In the genomic region with DNA sequence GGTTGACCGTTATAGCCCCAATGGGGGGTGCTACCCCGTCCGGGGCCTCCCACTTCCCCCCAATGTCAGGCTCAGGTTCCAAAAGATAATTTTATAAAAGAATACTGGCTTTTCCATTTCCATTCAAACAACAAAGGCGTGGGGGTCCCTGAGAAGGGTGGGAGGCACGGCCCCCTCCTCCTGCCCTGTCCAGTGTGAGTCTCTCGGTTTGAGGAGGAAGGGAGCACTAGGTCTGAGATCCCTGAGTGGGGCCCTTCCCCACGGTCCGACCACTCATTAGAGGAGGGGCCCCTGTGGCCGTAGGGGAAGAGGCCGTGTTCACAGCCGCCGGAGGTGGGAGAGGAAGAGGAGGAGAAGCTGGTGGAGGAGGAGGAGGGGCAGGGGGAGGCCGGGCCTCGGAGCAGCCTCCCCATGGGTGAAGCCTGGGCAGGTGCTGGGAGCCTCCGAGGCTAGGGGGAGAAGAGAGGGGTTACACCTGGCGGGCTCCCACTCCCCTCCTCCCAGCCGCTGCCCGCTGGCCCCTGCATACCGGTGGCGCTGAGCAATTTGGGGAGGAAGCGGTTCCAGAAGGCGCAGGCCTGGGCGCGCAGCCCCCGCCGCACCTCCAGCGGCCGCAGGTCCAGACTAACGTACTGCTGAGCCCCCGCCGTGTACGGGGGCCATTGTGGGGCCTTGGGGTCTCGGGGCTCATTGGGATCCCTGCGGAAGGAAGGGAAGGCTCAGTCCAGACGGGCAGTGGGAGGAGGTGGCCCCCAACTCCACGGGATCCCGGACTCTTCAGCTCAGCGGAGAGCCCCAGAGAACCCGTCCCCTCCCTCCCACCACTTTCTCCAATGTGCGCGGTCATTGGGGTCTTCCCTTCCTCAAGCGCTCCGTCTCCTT, we compare ENCODE assay signal across 8 cellular contexts. TPM values are rescaled to one million over a fixed set of nuclear protein-coding genes. Genes with fewer than 3 reads are reported as not detected.
DNase-seq lines count a peak whose midpoint lies in the region; ATAC-seq and TF ChIP-seq lines count a peak whose summit lies in the region.

No MANE protein-coding gene starts in this region.

- H3K27me3 ChIP-seq in Caco-2 (replicated peaks; ENCODE audit: control insufficient read depth, insufficient read depth, low read length), result no peaks in the 10 kb centered on the region
- H3K27me3 ChIP-seq in OCI-LY3 (ENCODE audit: low read depth, low read length), result no peaks in the 10 kb centered on the region
- H3K27me3 ChIP-seq in neutrophil, result peaks cover 61% of the 10 kb centered on the region

- intact Hi-C loops in Caco-2 (cut with micrococcal nuclease; ENCODE audit: unreplicated experiment), result no loop called here

- no TSS peak for BruUV-seq in Caco-2 (replicated peaks; lab: Mats Ljungman, UMichigan)

- DNase-seq in Caco-2, result no peak
- DNase-seq in epithelial cell of esophagus (ENCODE audit: low read depth), result peak; percentile 23
- no peak for DNase-seq in LoVo (ENCODE audit: low spot score)
- DNase-seq in nucleus accumbens (lab: John Stamatoyannopoulos, UW), result no peak
- DNase-seq in activated CD4-positive, CD25-positive, alpha-beta regulatory T cell (lab: John Stamatoyannopoulos, UW), result no peak

- H3K4me3 ChIP-seq in Caco-2 (ENCODE audit: low read depth, low read length) (peak overlapping the region; percentile 67), OCI-LY3 (ENCODE audit: low read length) (peak overlapping the region; percentile 86), epithelial cell of esophagus (ENCODE audit: low read length) (peak overlapping the region; percentile 57), neutrophil (ENCODE audit: low read depth in 1 of 2, low read length in 1 of 2) (peak overlapping the region; percentile 88 to 98)

- H3K79me2 ChIP-seq in OCI-LY3 (ENCODE audit: low read length), result peaks cover 18% of the 10 kb centered on the region

- H3K9me3 ChIP-seq in Caco-2, result no peaks in the 10 kb centered on the region
- H3K9me3 ChIP-seq in OCI-LY3 (ENCODE audit: insufficient read depth, low read length), result no peaks in the 10 kb centered on the region
- H3K9me3 ChIP-seq in neutrophil, result no peaks in the 10 kb centered on the region

- peak overlapping the region; percentile 98 for H3K4me2 ChIP-seq in OCI-LY3 (ENCODE audit: low read length)

- H3K9me3 Mint-ChIP-seq in Caco-2 (ENCODE audit: unreplicated experiment), result no peaks in the 10 kb centered on the region

- CTCF ChIA-PET in Caco-2 (lab: Charles Lee), result interaction anchor here (0.6 to 1.4 kb wide), 6 partner anchors 38 to 461 kb away, joined by 4 to 8 read pairs (median 6); partner anchors contain the start of gene SLC12A9

- no peak for ATAC-seq in GM19023 (IDR thresholded peaks at IDR 0.05; ENCODE audit: unreplicated experiment)

- H3K4me1 ChIP-seq in Caco-2 (peaks cover 26% of the 10 kb centered on the region), OCI-LY3 (ENCODE audit: low read length) (peaks cover 36% of the 10 kb centered on the region), neutrophil (ENCODE audit: control insufficient read depth in 1 of 2, insufficient read depth in 1 of 2, low read depth in 1 of 2, low read length in 1 of 2) (peaks cover 51 to 67% of the 10 kb centered on the region in 2 experiments)

- no peaks in the 10 kb centered on the region for H3K27me3 Mint-ChIP-seq in Caco-2 (ENCODE audit: insufficient read depth, unreplicated experiment)

- POLR2A ChIA-PET in Caco-2 (lab: Charles Lee), result interaction anchor here (0.6 to 2.4 kb wide), 6 partner anchors 16 to 694 kb away, joined by 3 to 76 read pairs (median 9); partner anchors contain the start of genes POP7, SRRT and TRIM56

- H3K27ac ChIP-seq in OCI-LY3 (ENCODE audit: low read length) (no peak overlapping the region), neutrophil (no peak overlapping the region)

- H3K36me3 ChIP-seq in Caco-2 (ENCODE audit: control insufficient read depth, insufficient read depth, low read length) (peaks cover 2% of the 10 kb centered on the region), OCI-LY3 (replicated peaks; ENCODE audit: low read depth, low read length) (peaks cover 31% of the 10 kb centered on the region), neutrophil (peaks cover 16% of the 10 kb centered on the region)

- H3K27ac Mint-ChIP-seq in Caco-2 (ENCODE audit: unreplicated experiment), result peak overlapping the region; percentile 87

- no peaks in the 10 kb centered on the region for H4K20me1 ChIP-seq in OCI-LY3 (ENCODE audit: insufficient read depth, low read length)

- TF ChIP-seq CTCF in Caco-2 (IDR thresholded peaks at IDR 0.05; ENCODE audit: insufficient read depth in 1 of 2, low read depth in 1 of 2, low read length in 1 of 2, severe bottlenecking in 1 of 2, unreplicated experiment in 1 of 2) (no peak), OCI-LY3 (IDR thresholded peaks at IDR 0.05; ENCODE audit: low read depth, low read length) (no peak), epithelial cell of esophagus (IDR thresholded peaks at IDR 0.05; ENCODE audit: insufficient read depth, low read depth, low read length, missing control alignments) (no peak), neutrophil (IDR thresholded peaks at IDR 0.05) (no peak)

- H3K4me1 Mint-ChIP-seq in Caco-2 (ENCODE audit: low read depth, unreplicated experiment), result peaks cover 45% of the 10 kb centered on the region

- peak overlapping the region; percentile 88 for H3K4me3 Mint-ChIP-seq in Caco-2 (ENCODE audit: unreplicated experiment)

- H2AFZ ChIP-seq in OCI-LY3 (ENCODE audit: low read depth, low read length), result 0 out of 2 replicates have a peak overlapping the region, but pooled peaks have one; percentile 5

- H3K9ac ChIP-seq in OCI-LY3 (ENCODE audit: low read length), result peak overlapping the region; percentile 76

- peaks cover 49% of the 10 kb centered on the region for H3K36me3 Mint-ChIP-seq in Caco-2 (ENCODE audit: insufficient read depth, unreplicated experiment)

RNA-seq across cellular contexts. Expression of gene UFSP1, which starts 1.4 kb away (rescaled TPM):
- total RNA-seq in Caco-2 (2022), result 4.6 and 5.3 TPM in 2 replicates

RNA-seq across cellular contexts. Expression of gene ACHE, which starts 4.8 kb away (rescaled TPM):
- total RNA-seq in Caco-2 (2022), result 16.5 and 19.0 TPM in 2 replicates

RNA-seq across cellular contexts. Expression of gene SRRT, which starts 16.0 kb away (rescaled TPM):
- 211 and 243 TPM in 2 replicates for total RNA-seq in Caco-2 (2022)

RNA-seq across cellular contexts. Expression of gene TRIP6, which starts 23.7 kb away (rescaled TPM):
- total RNA-seq in Caco-2 (2022), result 66.6 and 75.5 TPM in 2 replicates

RNA-seq across cellular contexts. Expression of gene SLC12A9, which starts 38.4 kb away (rescaled TPM):
- total RNA-seq in Caco-2 (2022), result 59.0 and 60.7 TPM in 2 replicates
